Comparison of ENCODE assay signal across 1 cellular context in genomic region chr20:50142812-50143211, GRCh38.
TF ChIP-seq lines count a peak whose summit lies in the region.

No MANE protein-coding gene starts in this region.

TF ChIP-seq in endothelial cell of umbilical vein, 7 proteins besides CTCF, POLR2A, EP300 and RAD21 (continued from another document):
- TF ChIP-seq MYC (IDR thresholded peaks at IDR 0.05; ENCODE audit: low read depth, low read length) = no peak
- TF ChIP-seq JUN (IDR thresholded peaks at IDR 0.05; ENCODE audit: borderline replicate concordance, insufficient read depth, insufficient read length, low read depth) = no peak
- TF ChIP-seq POLR2AphosphoS5 (IDR thresholded peaks at IDR 0.05; ENCODE audit: insufficient read depth, low read depth, low read length) = no peak
- TF ChIP-seq FOS (IDR thresholded peaks at IDR 0.05; ENCODE audit: borderline replicate concordance, insufficient read depth, low read length) = no peak
- no peak for TF ChIP-seq EZH2 (IDR thresholded peaks at IDR 0.05; ENCODE audit: borderline replicate concordance, low read depth, low read length, severe bottlenecking)
